In genomic region chr6:82246370-82246769, GRCh38 we compare ENCODE assay signal across 9 cellular contexts. TPM values are rescaled to one million over a fixed set of nuclear protein-coding genes. Genes with fewer than 3 reads are reported as not detected.
A peak's percentile ranks its signal among the peaks of the same experiment; 100 is the strongest.
DNase-seq lines count a peak whose midpoint lies in the region; ATAC-seq and TF ChIP-seq lines count a peak whose summit lies in the region.
"Had no signal": no experiment of that assay in that cellular context is flagged by ENCODE, and none has a peak within 500 bp of the region (broad histone marks: within the 10 kb centered on the region; RNA-seq: fewer than 3 reads in every experiment).

No MANE protein-coding gene starts in this region.

- H3K27ac Mint-ChIP-seq in nephron progenitor cell = peak overlapping the region; percentile 100

- intact Hi-C loops in dorsolateral prefrontal cortex (cut with DNase I) = loop anchor here (5.0 to 10.0 kb wide), 2 partner anchors 821 to 948 kb away; partner anchors contain the start of genes DOP1A (in 2 of the 2), UBE3D (in 2 of the 2), PGM3 (in 1 of the 2) and RWDD2A (in 1 of the 2)

- H3K4me3 Mint-ChIP-seq in nephron progenitor cell = peak overlapping the region; percentile 99

- H3K27ac ChIP-seq in dorsolateral prefrontal cortex = peak overlapping the region in 56 of 59 donors; percentile 40 to 99 (median 96)

- peaks cover 40% of the 10 kb centered on the region for H3K4me1 Mint-ChIP-seq in nephron progenitor cell

- peaks cover 46% of the 10 kb centered on the region for H3K36me3 Mint-ChIP-seq in nephron progenitor cell (ENCODE audit: low read depth)

- H3K4me1 ChIP-seq in Loucy (ENCODE audit: insufficient read depth, low read length, poor library complexity, severe bottlenecking) = peaks cover 48% of the 10 kb centered on the region

- TF ChIP-seq CTCF in BJ (IDR thresholded peaks at IDR 0.05; ENCODE audit: insufficient read depth, low read depth, low read length) = no peak
- no peak for TF ChIP-seq CTCF in Loucy (conservative IDR thresholded peaks at IDR 0.05; ENCODE audit: low read length)
- TF ChIP-seq CTCF in dorsolateral prefrontal cortex (IDR thresholded peaks at IDR 0.05 in 54 of 56, conservative IDR thresholded peaks at IDR 0.05 in 2 of 56; ENCODE audit: low read depth in 1 of 56, partially characterized antibody in 56 of 56) = no peak
- no peak for TF ChIP-seq CTCF in nephron progenitor cell (IDR thresholded peaks at IDR 0.05)

- no peak for ATAC-seq in HG03280 (IDR thresholded peaks at IDR 0.05; ENCODE audit: unreplicated experiment)

- no peaks in the 10 kb centered on the region for H3K36me3 ChIP-seq in BJ (ENCODE audit: control insufficient read depth, insufficient read depth, low read length)
- no peaks in the 10 kb centered on the region for H3K36me3 ChIP-seq in Loucy (ENCODE audit: insufficient read depth, low read length)

- no peaks in the 10 kb centered on the region for H3K27me3 ChIP-seq in BJ (ENCODE audit: control insufficient read depth, insufficient read depth, low read length)
- H3K27me3 ChIP-seq in Loucy (ENCODE audit: insufficient read depth, low read length, poor library complexity, severe bottlenecking) = no peaks in the 10 kb centered on the region
- H3K27me3 ChIP-seq in dorsolateral prefrontal cortex = no peaks in the 10 kb centered on the region

- DNase-seq in BJ (ENCODE audit: low read depth) (no peak), dorsolateral prefrontal cortex (no peak), nephron progenitor cell (no peak), amygdala (lab: John Stamatoyannopoulos, UW) (no peak), cortex of kidney (lab: John Stamatoyannopoulos, UW) (no peak), EL (no peak)
- DNase-seq: NCI-H1417 treated with DMSO at 0.1 percent for 48 hours had no signal

- no peaks in the 10 kb centered on the region for H3K9me2 ChIP-seq in Loucy (replicated peaks; ENCODE audit: low read depth, low read length)

- H3K4me2 ChIP-seq in Loucy (ENCODE audit: low read depth, low read length, poor library complexity, severe bottlenecking) = peak overlapping the region; percentile 77

- H4K20me1 ChIP-seq in Loucy (ENCODE audit: insufficient read depth, low read length, poor library complexity, severe bottlenecking) = peaks cover 30% of the 10 kb centered on the region

- peaks cover 59% of the 10 kb centered on the region for H3K79me2 ChIP-seq in Loucy (ENCODE audit: insufficient read depth, low read length)

- no peaks in the 10 kb centered on the region for H3F3A ChIP-seq in Loucy (ENCODE audit: low read depth)

- H3K9me3 Mint-ChIP-seq in nephron progenitor cell = peaks cover 19% of the 10 kb centered on the region

- CTCF ChIA-PET in BJ (lab: Yijun Ruan, JAX) = interaction anchor here (3.6 kb wide), 1 partner anchor 819 kb away, joined by 15 read pairs; the partner anchor contains the start of gene UBE3D

- no peak overlapping the region for H2AFZ ChIP-seq in Loucy (ENCODE audit: low read length)

- H3K4me3 ChIP-seq in BJ (ENCODE audit: low read depth, low read length) (peak overlapping the region; percentile 61), Loucy (ENCODE audit: low read length, poor library complexity, severe bottlenecking) (peak overlapping the region; percentile 79), dorsolateral prefrontal cortex (peak overlapping the region; percentile 60 to 96 (median 88))

- H3K9ac ChIP-seq in Loucy (ENCODE audit: low read depth, low read length, poor library complexity, severe bottlenecking) = peak overlapping the region; percentile 80

- POLR2A ChIA-PET in BJ (lab: Charles Lee) = no interaction called here

- no peaks in the 10 kb centered on the region for H3K9me3 ChIP-seq in Loucy (ENCODE audit: insufficient read depth, low read depth, low read length)

- H3K27me3 Mint-ChIP-seq in nephron progenitor cell (ENCODE audit: low read depth, poor library complexity) = no peaks in the 10 kb centered on the region

RNA-seq across cellular contexts. Expression of gene IBTK, which starts 1.2 kb away (rescaled TPM):
- 13.0 and 29.8 TPM in 2 replicates for polyA plus RNA-seq in BJ (2011; rRNA removed)
- polyA minus RNA-seq in BJ (2011; rRNA and poly(A)+ RNA removed) = 28.6 and 31.9 TPM in 2 replicates
- 10 to 100 TPM; 24.8 to 47.0 (median 36.3) TPM for total RNA-seq in dorsolateral prefrontal cortex
